In genomic region chr12:85516039-85516438, GRCh38 we compare ENCODE assay signal across 8 cellular contexts.
"Had no signal": no experiment of that assay in that cellular context is flagged by ENCODE, and none has a peak within 500 bp of the region (broad histone marks: within the 10 kb centered on the region; RNA-seq: fewer than 3 reads in every experiment).

No MANE protein-coding gene starts in this region.

- H3K4me2 ChIP-seq: GM23338 had no signal

- H3K4me3 ChIP-seq: GM23338, HAP-1 had no signal

- H3K36me3 ChIP-seq: HAP-1 had no signal

- H3K9me3 ChIP-seq: HAP-1 had no signal

- H3K27ac ChIP-seq: HL-60 had no signal

- ATAC-seq: GM23338, HCT116 had no signal

- DNase-seq: H7, HFFc6, Kasumi-1, KG1 had no signal
